ENCODE assay signal across 8 cellular contexts in the genomic region with DNA sequence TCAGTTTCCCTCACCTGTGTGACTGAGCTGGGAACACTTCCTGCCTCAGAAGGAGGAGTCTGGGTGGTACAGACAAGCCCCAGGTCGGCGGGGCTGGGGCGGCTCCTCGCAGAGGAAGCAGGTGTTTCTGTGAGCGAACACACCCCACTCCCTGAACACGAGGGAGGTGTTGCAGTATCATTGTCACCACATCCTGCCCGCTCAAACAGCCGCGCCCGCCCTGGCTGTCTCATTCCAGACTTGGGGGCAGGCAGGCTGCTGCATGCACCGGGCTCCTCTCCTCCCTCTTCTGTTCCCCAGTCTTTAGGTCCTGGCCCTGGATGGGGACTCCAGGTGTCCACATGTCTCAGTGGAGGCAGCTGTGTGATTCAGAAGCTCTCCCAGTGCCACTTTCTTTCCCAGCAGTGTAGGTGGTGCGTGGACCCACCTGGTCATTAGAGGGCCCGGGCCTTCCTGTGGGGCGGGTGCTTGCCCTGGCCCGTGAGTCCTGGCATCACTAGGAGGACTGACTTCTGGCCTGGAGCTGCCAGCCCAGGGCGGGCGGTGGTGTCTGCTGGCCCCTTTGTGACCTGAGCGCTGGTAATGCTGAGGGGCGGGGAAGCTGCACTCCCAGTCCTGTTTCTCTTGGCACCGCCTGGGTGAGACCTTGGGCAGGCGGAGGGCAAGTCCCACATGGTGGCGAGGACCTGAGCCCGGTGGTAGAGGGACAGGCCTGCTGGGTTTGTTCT. TPM values are rescaled to one million over a fixed set of nuclear protein-coding genes. Genes with fewer than 3 reads are reported as not detected.
A peak's percentile ranks its signal among the peaks of the same experiment; 100 is the strongest.
DNase-seq lines count a peak whose midpoint lies in the region; ATAC-seq and TF ChIP-seq lines count a peak whose summit lies in the region.

No MANE protein-coding gene starts in this region.

- peak; percentile 92 for ATAC-seq in GM18498 (IDR thresholded peaks at IDR 0.05; ENCODE audit: unreplicated experiment)
- peak; percentile 88 for ATAC-seq in HG02678 (IDR thresholded peaks at IDR 0.05; ENCODE audit: unreplicated experiment)

- DNase-seq in NCI-H69 (lab: John Stamatoyannopoulos, UW) (peak; percentile 55), lower leg skin (ENCODE audit: low spot score in 2 of 2) (peak; percentile 81 to 94), D341Med (ENCODE audit: low spot score) (no peak), dermis blood vessel endothelial cell (no peak)
- DNase-seq in activated effector memory CD4-positive, alpha-beta T cell treated with Interleukin-2 at 50 U/mL for 16 hours: peak; percentile 87
- DNase-seq in stimulated activated naive CD4-positive, alpha-beta T cell (lab: John Stamatoyannopoulos, UW): peak; percentile 69 to 91 (median 84)

- intact Hi-C loops in lower leg skin (cut with DNase I; ENCODE audit: low total_unique reads): no loop called here

- WGBS in lower leg skin, 2 donors: 40 to 59% methylated on average over 20 to 21 of the region's 23 CpGs

- no peak overlapping the region for H3K4me3 ChIP-seq in lower leg skin (ENCODE audit: low read depth, poor library complexity, severe bottlenecking)

- TF ChIP-seq CTCF in lower leg skin (IDR thresholded peaks at IDR 0.05): no peak

- no peak for TF ChIP-seq POLR2A in lower leg skin (IDR thresholded peaks at IDR 0.05)

RNA-seq across cellular contexts. Expression of gene PHYHD1, which starts 18.3 kb away (rescaled TPM):
- total RNA-seq in lower leg skin: 10 to 100 TPM; 31.3 to 60.2 (median 50.6) TPM
- total RNA-seq in dermis blood vessel endothelial cell: 0.85 TPM in 1 of 2 replicates, not detected in the other

RNA-seq across cellular contexts. Expression of gene LRRC8A, which starts 20.6 kb away (rescaled TPM):
- total RNA-seq in lower leg skin (100 to 1,000 TPM in 3 of 4 donors, 10 to 100 TPM in 1; 89.6 to 131 (median 111) TPM), dermis blood vessel endothelial cell (102 and 154 TPM in 2 replicates)

RNA-seq across cellular contexts. Expression of gene KYAT1, which starts 20.8 kb away (rescaled TPM):
- total RNA-seq in lower leg skin (10 to 100 TPM in 2 of 4 donors, 1 to 10 TPM in 2; 8.2 to 19.4 (median 10.9) TPM), dermis blood vessel endothelial cell (5.3 and 9.7 TPM in 2 replicates)

RNA-seq across cellular contexts. Expression of gene DOLK, which starts 44.9 kb away (rescaled TPM):
- total RNA-seq in lower leg skin: 10 to 100 TPM in 3 of 4 donors, 1 to 10 TPM in 1; 9.8 to 16.4 (median 11.9) TPM
- total RNA-seq in dermis blood vessel endothelial cell: 38.4 and 45.6 TPM in 2 replicates

RNA-seq across cellular contexts. Expression of gene NUP188, which starts 45.0 kb away (rescaled TPM):
- total RNA-seq in lower leg skin: 10 to 100 TPM; 32.8 to 44.3 (median 36.1) TPM
- 45.6 and 94.3 TPM in 2 replicates for total RNA-seq in dermis blood vessel endothelial cell

Comparison
In these comparisons a context has a peak if more than half of its experiments do, and no peak if none do; other contexts are left out.
1. DNase-seq: peak in NCI-H69 (single experiment), activated effector memory CD4-positive, alpha-beta T cell treated with Interleukin-2 at 50 U/mL for 16 hours (single experiment), lower leg skin (2 of 2) and stimulated activated naive CD4-positive, alpha-beta T cell (6 of 6); none in D341Med (single experiment) and dermis blood vessel endothelial cell (single experiment).
2. RNA of gene PHYHD1, which starts 18.3 kb away (total RNA-seq): 31.3 to 60.2 TPM in lower leg skin; 0.85 TPM in dermis blood vessel endothelial cell; every median in the first group is over 10 times any median in the second.